ENCODE assay signal across 26 cellular contexts in the genomic region with DNA sequence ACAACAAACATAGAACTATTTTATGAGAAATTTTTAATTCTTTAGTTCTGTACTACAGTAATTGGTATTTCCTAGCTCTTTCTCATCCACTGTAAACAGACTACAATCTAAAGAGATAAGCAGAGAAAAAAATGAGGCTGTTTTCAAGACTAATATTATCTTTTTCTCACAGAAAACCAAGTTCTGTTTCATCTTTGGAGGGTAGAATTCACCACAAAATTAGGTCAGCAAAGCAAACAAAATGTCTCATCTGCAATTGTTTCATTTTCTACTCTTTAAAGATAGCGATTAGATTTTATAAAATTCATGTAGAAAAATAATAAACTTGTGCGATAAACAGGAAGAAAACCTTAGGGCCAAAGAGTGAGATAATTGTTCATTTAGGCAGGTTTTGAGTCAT. TPM values are rescaled to one million over a fixed set of nuclear protein-coding genes. Genes with fewer than 3 reads are reported as not detected.
DNase-seq lines count a peak whose midpoint lies in the region; ATAC-seq, FAIRE-seq and TF ChIP-seq lines count a peak whose summit lies in the region.
"Had no signal": no experiment of that assay in that cellular context is flagged by ENCODE, and none has a peak within 500 bp of the region (broad histone marks: within the 10 kb centered on the region; RNA-seq: fewer than 3 reads in every experiment).

No MANE protein-coding gene starts in this region.

- no peak overlapping the region for H3K27ac ChIP-seq in mammary epithelial cell (ENCODE audit: insufficient read depth, low read depth, low read length)
- H3K27ac ChIP-seq in hepatocyte = peak overlapping the region; percentile 85
- H3K27ac ChIP-seq: psoas muscle, tibial artery had no signal

- BruUV-seq in MCF 10A (replicated peaks; lab: Mats Ljungman, UMichigan) (no TSS peak), mammary epithelial cell (replicated peaks; lab: Mats Ljungman, UMichigan) (no TSS peak)

- in situ Hi-C loops in mammary epithelial cell (cut with MboI; ENCODE audit: low sequenced_read_pairs in 2 of 2) = no loop called here
- in situ Hi-C loops in astrocyte of the spinal cord (cut with HindIII; ENCODE audit: low sequenced_read_pairs) = no loop called here

- no peaks in the 10 kb centered on the region for H3K9me2 ChIP-seq in hepatocyte (replicated peaks; ENCODE audit: insufficient read depth)

- peaks cover 16% of the 10 kb centered on the region for H3K4me1 Mint-ChIP-seq in MCF 10A (ENCODE audit: insufficient read depth, unreplicated experiment)
- H3K4me1 Mint-ChIP-seq in HFFc6 (ENCODE audit: low read depth) = peaks cover 10% of the 10 kb centered on the region

- H3K4me3 ChIP-seq in mammary epithelial cell (replicated peaks in 1 of 3; ENCODE audit: insufficient read depth in 1 of 3, low read depth in 2 of 3, low read length in 3 of 3) = no peak overlapping the region
- no peak overlapping the region for H3K4me3 ChIP-seq in astrocyte of the spinal cord (ENCODE audit: low read depth, low read length)
- no peak overlapping the region for H3K4me3 ChIP-seq in hepatocyte
- H3K4me3 ChIP-seq: lung, psoas muscle, stomach, tibial artery had no signal

- H4K20me1 ChIP-seq in mammary epithelial cell (ENCODE audit: insufficient read depth, low read length) (no peaks in the 10 kb centered on the region), hepatocyte (ENCODE audit: insufficient read depth, poor library complexity, severe bottlenecking) (no peaks in the 10 kb centered on the region)

- H3K79me2 ChIP-seq in mammary epithelial cell (ENCODE audit: insufficient read depth, low read length) (no peaks in the 10 kb centered on the region), hepatocyte (peaks cover 29% of the 10 kb centered on the region)

- no peak overlapping the region for H3K9ac ChIP-seq in mammary epithelial cell (ENCODE audit: insufficient read depth, low read length)

- FAIRE-seq in frontal cortex (lab: Jason Lieb, UNC) = no peak
- FAIRE-seq: H54 had no signal

- DNase-seq in MCF 10A (ENCODE audit: unreplicated experiment) = no peak
- no peak for DNase-seq in mammary epithelial cell
- peak; percentile 24 for DNase-seq in astrocyte of the spinal cord (ENCODE audit: low read depth, low spot score)
- no peak for DNase-seq in hepatocyte (ENCODE audit: low spot score)
- no peak for DNase-seq in stimulated activated naive CD8-positive, alpha-beta T cell treated with anti-CD3 and anti-CD28 coated beads, Interleukin-15, Interleukin-2, amounts not matched to agents 100 U/mL and 50 U/mL, for 24 hours
- no peak for DNase-seq in frontal cortex (ENCODE audit: low spot score in 2 of 2)
- no peak for DNase-seq in HFFc6
- no peak for DNase-seq in DMS153 (lab: John Stamatoyannopoulos, UW)
- DNase-seq: activated CD4-positive, alpha-beta T cell treated with anti-CD3 and anti-CD28 coated beads, Interleukin-2, amount 50 U/mL, for 48 hours; activated CD8-positive, alpha-beta memory T cell treated with anti-CD3 and anti-CD28 coated beads, Interleukin-2, amount 50 U/mL, for 48 hours; activated naive CD8-positive, alpha-beta T cell treated with anti-CD3 and anti-CD28 coated beads for 36 hours; BE2C; DND-41; islet precursor cell; Kasumi-1; NCI-H1048; NCI-H187; NCI-H526; psoas muscle; stomach; tibial artery had no signal

- H3K4me1 ChIP-seq in mammary epithelial cell (ENCODE audit: insufficient read depth, low read length) (peaks cover 40% of the 10 kb centered on the region), hepatocyte (ENCODE audit: insufficient read depth) (peaks cover 26% of the 10 kb centered on the region)
- H3K4me1 ChIP-seq: BE2C had no signal

- ATAC-seq in stimulated activated naive CD8-positive, alpha-beta T cell treated with anti-CD3 and anti-CD28 coated beads, Interleukin-15, Interleukin-2, amounts not matched to agents 100 U/mL and 50 U/mL, for 24 hours = no peak
- ATAC-seq: psoas muscle, WTC11 had no signal

- H3K4me2 ChIP-seq in mammary epithelial cell (ENCODE audit: insufficient read depth, low read depth, low read length) (no peak overlapping the region), hepatocyte (no peak overlapping the region)

- H3K4me3 Mint-ChIP-seq in MCF 10A (ENCODE audit: unreplicated experiment) (no peak overlapping the region), HFFc6 (no peak overlapping the region)
- H3K4me3 Mint-ChIP-seq: activated naive CD8-positive, alpha-beta T cell treated with anti-CD3 and anti-CD28 coated beads for 36 hours; T-helper 2 cell treated with Interferon-gamma antibody and Interleukin-4, amounts not matched to agents 5 μg/mL and 100 μg/mL, for 36 hours; WTC11 had no signal

- H3K9me3 Mint-ChIP-seq in MCF 10A (ENCODE audit: unreplicated experiment) (no peaks in the 10 kb centered on the region), HFFc6 (no peaks in the 10 kb centered on the region)
- H3K9me3 Mint-ChIP-seq: activated naive CD8-positive, alpha-beta T cell treated with anti-CD3 and anti-CD28 coated beads for 36 hours; T-helper 2 cell treated with Interferon-gamma antibody and Interleukin-4, amounts not matched to agents 5 μg/mL and 100 μg/mL, for 36 hours; WTC11 had no signal

- H3K36me3 Mint-ChIP-seq in MCF 10A (ENCODE audit: insufficient read depth, unreplicated experiment) = no peaks in the 10 kb centered on the region
- no peaks in the 10 kb centered on the region for H3K36me3 Mint-ChIP-seq in HFFc6 (ENCODE audit: low read depth)
- H3K36me3 Mint-ChIP-seq: activated naive CD8-positive, alpha-beta T cell treated with anti-CD3 and anti-CD28 coated beads for 36 hours; WTC11 had no signal

- H3K27ac Mint-ChIP-seq in MCF 10A (ENCODE audit: low read depth, unreplicated experiment) (peak overlapping the region; percentile 49), HFFc6 (no peak overlapping the region)
- H3K27ac Mint-ChIP-seq: activated naive CD8-positive, alpha-beta T cell treated with anti-CD3 and anti-CD28 coated beads for 36 hours; T-helper 2 cell treated with Interferon-gamma antibody and Interleukin-4, amounts not matched to agents 5 μg/mL and 100 μg/mL, for 36 hours; WTC11 had no signal

- TF ChIP-seq CTCF in MCF 10A (IDR thresholded peaks at IDR 0.05; ENCODE audit: unreplicated experiment) = no peak
- no peak for TF ChIP-seq CTCF in mammary epithelial cell (conservative IDR thresholded peaks at IDR 0.05 in 1 of 2, IDR thresholded peaks at IDR 0.05 in 1 of 2; ENCODE audit: extremely low read depth in 1 of 2, insufficient read depth in 1 of 2, low read depth in 1 of 2, low read length in 2 of 2)
- TF ChIP-seq CTCF in astrocyte of the spinal cord (IDR thresholded peaks at IDR 0.05; ENCODE audit: low read depth, low read length) = no peak
- TF ChIP-seq CTCF in hepatocyte (IDR thresholded peaks at IDR 0.05; ENCODE audit: poor library complexity) = no peak
- TF ChIP-seq CTCF in HFFc6 (IDR thresholded peaks at IDR 0.05) = no peak

- H3K27me3 Mint-ChIP-seq in MCF 10A (ENCODE audit: insufficient read depth, unreplicated experiment) (no peaks in the 10 kb centered on the region), HFFc6 (ENCODE audit: insufficient read depth) (no peaks in the 10 kb centered on the region)
- H3K27me3 Mint-ChIP-seq: activated naive CD8-positive, alpha-beta T cell treated with anti-CD3 and anti-CD28 coated beads for 36 hours had no signal

- intact Hi-C loops in MCF 10A (cut with micrococcal nuclease) = no loop called here
- intact Hi-C loops in mammary epithelial cell (cut with micrococcal nuclease) = no loop called here

- no peak overlapping the region for H2AFZ ChIP-seq in mammary epithelial cell (ENCODE audit: low read depth, low read length)
- no peak overlapping the region for H2AFZ ChIP-seq in hepatocyte

- no peaks in the 10 kb centered on the region for H3K9me3 ChIP-seq in mammary epithelial cell (replicated peaks; ENCODE audit: insufficient read depth, low read length)
- H3K9me3 ChIP-seq in hepatocyte (ENCODE audit: low read depth) = no peaks in the 10 kb centered on the region
- H3K9me3 ChIP-seq: BE2C, psoas muscle, stomach, tibial artery had no signal

- H3K36me3 ChIP-seq in mammary epithelial cell (ENCODE audit: insufficient read depth, low read length) (no peaks in the 10 kb centered on the region), hepatocyte (replicated peaks; ENCODE audit: insufficient read depth, low read depth) (no peaks in the 10 kb centered on the region)
- H3K36me3 ChIP-seq: BE2C, stomach, tibial artery had no signal

- H3K27me3 ChIP-seq in mammary epithelial cell (ENCODE audit: insufficient read depth, low read length) = no peaks in the 10 kb centered on the region
- H3K27me3 ChIP-seq in hepatocyte = no peaks in the 10 kb centered on the region
- H3K27me3 ChIP-seq: BE2C, tibial artery had no signal

- dilution Hi-C loops in mammary epithelial cell (cut with HindIII; ENCODE audit: low sequenced_read_pairs) = no loop called here

- POLR2A ChIA-PET in MCF 10A (lab: Yijun Ruan, JAX) = interaction anchor here (0.7 to 2.5 kb wide), 5 partner anchors 8 to 1378 kb away, joined by 3 to 7 read pairs (median 4); a partner anchor contains a TSS

- CTCF ChIA-PET in MCF 10A (lab: Yijun Ruan, JAX) = interaction anchor here (1.2 kb wide), 1 partner anchor 8 kb away, joined by 4 read pairs; no protein-coding TSS in a partner anchor
- CTCF ChIA-PET in mammary epithelial cell (lab: Charles Lee; ENCODE audit: low non-redundant PET) = no interaction called here

- 94% methylated on average over 2 of the region's 2 CpGs for WGBS in mammary epithelial cell (ENCODE audit: low coverage, missing lambda C conversion rate)
- 91% methylated on average over 2 of the region's 2 CpGs for WGBS in hepatocyte (ENCODE audit: low lambda C conversion rate, missing lambda C conversion rate)

RNA-seq across cellular contexts. Expression of a gene that starts 10.8 kb away (rescaled TPM):
- total RNA-seq in MCF 10A (2022) (35.9 and 37.2 TPM in 2 replicates), mammary epithelial cell (10 to 100 TPM in 1 of 2 donors, 1 to 10 TPM in 1; 7.2 to 37.9 TPM), hepatocyte (21.9 and 27.0 TPM in 2 replicates), frontal cortex (27.7 TPM)
- polyA plus RNA-seq in mammary epithelial cell (16.0 TPM), hepatocyte (35.3 and 45.1 TPM in 2 replicates)
- 24.3 TPM for polyA minus RNA-seq in mammary epithelial cell
- total RNA-seq in HFFc6 (2021; fragmentation: NEBNext Ultra II Directional; extraction: Animal tissue kit (Norgen Biotek cat#: 25700)) = 10 to 100 TPM; 20.8 to 28.1 (median 23.3) TPM

RNA-seq across cellular contexts. Expression of a gene that starts 10.8 kb away (rescaled TPM):
- total RNA-seq in MCF 10A (2022) (not detected in 2 replicates), mammary epithelial cell (under 1 TPM in 1 of 2 donors, not detected in 1; 0.17 TPM), hepatocyte (0.60 and 2.8 TPM in 2 replicates), frontal cortex (0.82 TPM)
- polyA plus RNA-seq in mammary epithelial cell (0.07 TPM), hepatocyte (0.58 TPM in 1 of 2 replicates, not detected in the other)
- polyA minus RNA-seq in mammary epithelial cell = not detected
- not detected for total RNA-seq in HFFc6 (2021; fragmentation: NEBNext Ultra II Directional; extraction: Animal tissue kit (Norgen Biotek cat#: 25700))
- total RNA-seq: A172, stomach, WTC11 had no signal
